ENCODE assay signal across 19 cellular contexts in genomic region chr2:121196849-121197155, GRCh38.
DNase-seq lines count a peak whose midpoint lies in the region; ATAC-seq and TF ChIP-seq lines count a peak whose summit lies in the region.
"Had no signal": no experiment of that assay in that cellular context is flagged by ENCODE, and none has a peak within 500 bp of the region (broad histone marks: within the 10 kb centered on the region; RNA-seq: fewer than 3 reads in every experiment).

No MANE protein-coding gene starts in this region.

- TF ChIP-seq CTCF in CD14-positive monocyte (IDR thresholded peaks at IDR 0.05), result no peak
- no peak for TF ChIP-seq CTCF in breast epithelium (IDR thresholded peaks at IDR 0.05)
- TF ChIP-seq CTCF in spleen (IDR thresholded peaks at IDR 0.05 in 8 of 11, conservative IDR thresholded peaks at IDR 0.05 in 3 of 11), result no peak

- H3K4me3 ChIP-seq in breast epithelium (no peak overlapping the region), spleen (no peak overlapping the region)
- H3K4me3 ChIP-seq: mucosa of descending colon, SJCRH30 had no signal

- no peaks in the 10 kb centered on the region for H3K36me3 ChIP-seq in breast epithelium
- H3K36me3 ChIP-seq in spleen, result no peaks in the 10 kb centered on the region
- H3K36me3 ChIP-seq: SJCRH30 had no signal

- peaks cover 69% of the 10 kb centered on the region for H3K4me1 Mint-ChIP-seq in CD14-positive monocyte
- H3K4me1 Mint-ChIP-seq: CD4-positive, CD25-positive, alpha-beta regulatory T cell; stimulated activated naive CD8-positive, alpha-beta T cell treated with anti-CD3 and anti-CD28 coated beads, Interleukin-15, amount 100 ng/mL, for 72 hours; T-helper 17 cell had no signal

- peak overlapping the region; percentile 99 to 100 (median 100) for H3K27ac Mint-ChIP-seq in CD14-positive monocyte
- H3K27ac Mint-ChIP-seq: CD4-positive, CD25-positive, alpha-beta regulatory T cell; endodermal cell; stimulated activated naive CD8-positive, alpha-beta T cell treated with anti-CD3 and anti-CD28 coated beads, Interleukin-15, amount 100 ng/mL, for 72 hours; T-helper 17 cell had no signal

- H3K36me3 Mint-ChIP-seq in CD14-positive monocyte, result peaks cover 0 to 2% of the 10 kb centered on the region in 2 donors
- H3K36me3 Mint-ChIP-seq: CD4-positive, CD25-positive, alpha-beta regulatory T cell had no signal

- H3K4me3 Mint-ChIP-seq in CD14-positive monocyte, result no peak overlapping the region
- H3K4me3 Mint-ChIP-seq: CD4-positive, CD25-positive, alpha-beta regulatory T cell; endodermal cell; stimulated activated naive CD8-positive, alpha-beta T cell treated with anti-CD3 and anti-CD28 coated beads, Interleukin-15, amount 100 ng/mL, for 72 hours; T-helper 17 cell had no signal

- H3K27me3 ChIP-seq in breast epithelium (no peaks in the 10 kb centered on the region), layer of hippocampus (ENCODE audit: control insufficient read depth, insufficient read depth, low read length) (no peaks in the 10 kb centered on the region), spleen (replicated peaks in 1 of 7) (no peaks in the 10 kb centered on the region)

- ATAC-seq in HG02973 (IDR thresholded peaks at IDR 0.05; ENCODE audit: unreplicated experiment), result no peak
- ATAC-seq: stimulated activated naive CD8-positive, alpha-beta T cell treated with anti-CD3 and anti-CD28 coated beads, Interleukin-15, amount 100 ng/mL, for 72 hours had no signal

- TF ChIP-seq POLR2A in breast epithelium (IDR thresholded peaks at IDR 0.05) (no peak), spleen (IDR thresholded peaks at IDR 0.05) (no peak)

- no peak for DNase-seq in CD14-positive monocyte (ENCODE audit: low spot score)
- no peak for DNase-seq in breast epithelium (ENCODE audit: low spot score in 2 of 2)
- peak; percentile 64 for DNase-seq in spleen
- DNase-seq in stimulated activated CD4-positive, alpha-beta T cell treated with anti-CD3 and anti-CD28 coated beads, Interleukin-4, amount 100 ng/mL, for 4 hours, result no peak
- no peak for DNase-seq in NCI-H146 treated with DMSO at 0.1 percent for 48 hours (lab: John Stamatoyannopoulos, UW; ENCODE audit: unreplicated experiment)
- no peak for DNase-seq in NCI-H748 treated with DMSO at 0.1 percent for 48 hours (lab: John Stamatoyannopoulos, UW)
- DNase-seq: CD4-positive, CD25-positive, alpha-beta regulatory T cell; GF-D8; NCI-H1436 treated with DMSO at 0.1 percent for 48 hours; NCI-H2171 treated with DMSO at 0.1 percent for 48 hours; retina; SJCRH30; stimulated activated CD4-positive, alpha-beta T cell treated with anti-CD3 and anti-CD28 coated beads, Interleukin-2, amount 100 ng/mL, for 24 hours; stimulated activated naive CD8-positive, alpha-beta T cell treated with anti-CD3 and anti-CD28 coated beads, Interleukin-15, amount 100 ng/mL, for 72 hours; T-helper 17 cell had no signal

- peaks cover 6 to 8% (median 7%) of the 10 kb centered on the region in 3 donors for H3K27me3 Mint-ChIP-seq in CD14-positive monocyte (ENCODE audit: low read depth in 3 of 3)
- H3K27me3 Mint-ChIP-seq: CD4-positive, CD25-positive, alpha-beta regulatory T cell; stimulated activated naive CD8-positive, alpha-beta T cell treated with anti-CD3 and anti-CD28 coated beads, Interleukin-15, amount 100 ng/mL, for 72 hours; T-helper 17 cell had no signal

- 91 to 100% (median 95%) methylated on average over 1 to 8 of the region's 8 CpGs for WGBS in spleen, 5 donors

- H3K27ac ChIP-seq in breast epithelium (peak overlapping the region; percentile 94 to 97), layer of hippocampus (ENCODE audit: low read depth, low read length) (peak overlapping the region; percentile 80), spleen (peak overlapping the region in 5 of 8 donors; percentile 77 to 90 (median 87))
- H3K27ac ChIP-seq: SJCRH30 had no signal

- peaks cover 0 to 14% of the 10 kb centered on the region in 2 donors for H3K4me1 ChIP-seq in breast epithelium
- H3K4me1 ChIP-seq in spleen, result peaks cover 0 to 20% (median 0%) of the 10 kb centered on the region in 6 donors
- H3K4me1 ChIP-seq: SJCRH30 had no signal

- peaks cover 0 to 5% (median 0%) of the 10 kb centered on the region in 7 donors for H3K9me3 Mint-ChIP-seq in CD14-positive monocyte
- H3K9me3 Mint-ChIP-seq: CD4-positive, CD25-positive, alpha-beta regulatory T cell; endodermal cell; stimulated activated naive CD8-positive, alpha-beta T cell treated with anti-CD3 and anti-CD28 coated beads, Interleukin-15, amount 100 ng/mL, for 72 hours had no signal

- H3K9me3 ChIP-seq in breast epithelium, result no peaks in the 10 kb centered on the region
- no peaks in the 10 kb centered on the region for H3K9me3 ChIP-seq in spleen
- H3K9me3 ChIP-seq: mucosa of descending colon, SJCRH30 had no signal

- intact Hi-C loops in CD14-positive monocyte (cut with micrococcal nuclease) (loop anchor here in 1 of 2 donors (2.0 kb wide), 1 partner anchor 90 kb away; no protein-coding TSS in a partner anchor), breast epithelium (cut with DNase I; ENCODE audit: low total_unique reads) (no loop called here), spleen (cut with DNase I; ENCODE audit: low total_unique reads) (no loop called here)
